In genomic region chr5:38680094-38680765, GRCh38 we compare ENCODE assay signal across 21 cellular contexts.
"Had no signal": no experiment of that assay in that cellular context is flagged by ENCODE, and none has a peak within 500 bp of the region (broad histone marks: within the 10 kb centered on the region; RNA-seq: fewer than 3 reads in every experiment).

No MANE protein-coding gene starts in this region.

- H3K36me3 ChIP-seq: breast epithelium, prostate gland, right atrium auricular region, suprapubic skin, transverse colon, uterus had no signal

- H3K4me1 ChIP-seq: breast epithelium, prostate gland, right atrium auricular region, suprapubic skin, transverse colon, uterus had no signal

- DNase-seq: activated CD4-positive, alpha-beta T cell treated with anti-CD3 and anti-CD28 coated beads for 4 hours; activated CD4-positive, alpha-beta T cell treated with anti-CD3 and anti-CD28 coated beads, Interleukin-2, amount 50 U/mL, for 48 hours; activated CD4-positive, CD25-positive, alpha-beta regulatory T cell; activated CD8-positive, alpha-beta memory T cell treated with anti-CD3 and anti-CD28 coated beads, Interleukin-2, amount 50 U/mL, for 48 hours; activated naive CD4-positive, alpha-beta T cell treated with Interleukin-2 at 50 U/mL for 16 hours; activated naive CD8-positive, alpha-beta T cell treated with anti-CD3 and anti-CD28 coated beads for 36 hours; activated T-cell treated with anti-CD3 and anti-CD28 coated beads, Interleukin-2, amount 50 U/mL, for 4 hours; cerebellar nuclear complex; effector CD4-positive, alpha-beta T cell; left cardiac atrium; natural killer cell; stimulated activated CD4-positive, alpha-beta T cell treated with anti-CD3 and anti-CD28 coated beads, Interleukin-1b, Interleukin-23, amount 100 ng/mL, for 48 hours; SW 1271; T-helper 17 cell; transverse colon; uterus had no signal

- ATAC-seq: activated T-cell treated with anti-CD3 and anti-CD28 coated beads, Interleukin-2, amount 50 U/mL, for 4 hours; natural killer cell; T-helper 17 cell had no signal

- H3K4me3 ChIP-seq: breast epithelium, lung, prostate gland, right atrium auricular region, suprapubic skin, transverse colon, uterus had no signal

- H3K27me3 ChIP-seq: breast epithelium, right atrium auricular region, suprapubic skin, uterus had no signal

- H3K9me3 ChIP-seq: breast epithelium, prostate gland, right atrium auricular region, suprapubic skin, transverse colon, uterus had no signal

- H3K27ac ChIP-seq: breast epithelium, prostate gland, right atrium auricular region, suprapubic skin, transverse colon, uterus had no signal
